ENCODE assay signal across 8 cellular contexts in genomic region chr17:7237761-7238417, GRCh38. TPM values are rescaled to one million over a fixed set of nuclear protein-coding genes. Genes with fewer than 3 reads are reported as not detected.
DNase-seq lines count a peak whose midpoint lies in the region; ATAC-seq and TF ChIP-seq lines count a peak whose summit lies in the region.

No MANE protein-coding gene starts in this region.

- no peaks in the 10 kb centered on the region; the same call in 1 of the 2 replicates for H3K27me3 Mint-ChIP-seq in H9 (ENCODE audit: low read depth)

- H3K4me1 Mint-ChIP-seq in H9 = peaks cover 42 to 55% of the 10 kb centered on the region in 2 experiments

- H2BK5ac ChIP-seq in H9 (ENCODE audit: insufficient read length, low read length) = no peak overlapping the region

- POLR2A ChIA-PET in RWPE1 (lab: Yijun Ruan, JAX; ENCODE audit: low non-redundant PET) = interaction anchor here (1.2 kb wide), 1 partner anchor 17 kb away, joined by 6 read pairs; the partner anchor contains the start of gene ACADVL

- H4K91ac ChIP-seq in H9 (ENCODE audit: insufficient read length, low read depth, low read length) = no peak overlapping the region

- H4K5ac ChIP-seq in H9 (ENCODE audit: insufficient read length, low read depth, low read length) = no peak overlapping the region

- H3K36me3 Mint-ChIP-seq in H9 (ENCODE audit: insufficient read depth in 1 of 3, low read depth in 3 of 3) = peaks cover 35 to 57% (median 45%) of the 10 kb centered on the region in 3 experiments

- peak overlapping the region; percentile 82 for H3K4me2 ChIP-seq in H9 (ENCODE audit: insufficient read depth, insufficient read length, low read length)

- no peak overlapping the region for H2BK20ac ChIP-seq in H9 (ENCODE audit: low read depth, low read length, poor library complexity, severe bottlenecking)

- H3K56ac ChIP-seq in H9 (ENCODE audit: insufficient read length, low read depth, low read length) = no peak overlapping the region

- H3K14ac ChIP-seq in H9 (ENCODE audit: insufficient read depth, low read length) = peak overlapping the region; percentile 64; the same call in 1 of the 2 replicates

- peak overlapping the region; percentile 95 to 97 for H3K4me3 Mint-ChIP-seq in H9

- H3K9me3 ChIP-seq in H9 (ENCODE audit: control insufficient read depth, low read depth, low read length) (no peaks in the 10 kb centered on the region), gastroesophageal sphincter (no peaks in the 10 kb centered on the region)

- H2BK120ac ChIP-seq in H9 (ENCODE audit: low read depth, low read length, poor library complexity, severe bottlenecking) = no peak overlapping the region

- H3K23ac ChIP-seq in H9 (ENCODE audit: insufficient read length, low read depth, low read length) = no peak overlapping the region

- peaks cover 0 to 2% of the 10 kb centered on the region in 2 experiments; a peak in 2 of 5 replicates for H3K9me3 Mint-ChIP-seq in H9

- peaks cover 11% of the 10 kb centered on the region for H3K23me2 ChIP-seq in H9 (ENCODE audit: insufficient read length, low read depth, low read length, poor library complexity, severe bottlenecking)

- H3K27ac ChIP-seq in H9 (ENCODE audit: insufficient read length, low read depth, low read length) (no peak overlapping the region), RWPE1 (peak overlapping the region; percentile 95), gastroesophageal sphincter (peak overlapping the region; percentile 82 to 98 (median 95)), temporal lobe (ENCODE audit: low read depth, low read length) (peak overlapping the region; percentile 73)

- H3K4me1 ChIP-seq in H9 (ENCODE audit: insufficient read depth, low read length) (no peaks in the 10 kb centered on the region), gastroesophageal sphincter (peaks cover 8 to 64% (median 29%) of the 10 kb centered on the region in 3 donors)

- H3K18ac ChIP-seq in H9 (ENCODE audit: insufficient read length, low read depth, low read length) = peak overlapping the region; percentile 71

- CTCF ChIA-PET in RWPE1 (lab: Yijun Ruan, JAX) = interaction anchor here (0.6 to 1.0 kb wide), 3 partner anchors 16 to 351 kb away, joined by 3 read pairs; no protein-coding TSS in a partner anchor

- no peak overlapping the region for H2AK5ac ChIP-seq in H9 (ENCODE audit: insufficient read length, low read length)

- H3K4ac ChIP-seq in H9 (ENCODE audit: low read depth, low read length) = no peak overlapping the region

- DNase-seq in AG10803 (ENCODE audit: low read depth) = peak; percentile 57
- DNase-seq in H9 = peak; percentile 91
- DNase-seq in RWPE1 (ENCODE audit: low spot score) = no peak
- peak; percentile 73 for DNase-seq in activated gamma-delta T cell treated with anti-CD3 and anti-CD28 coated beads, Interleukin-2, amount 50 U/mL, for 16 hours (ENCODE audit: low read depth)
- DNase-seq in nucleus accumbens (lab: John Stamatoyannopoulos, UW) = peak in 42 of 56 donors; percentile 28 to 79 (median 54)

- H3T11ph ChIP-seq in H9 (ENCODE audit: low read length) = no peak overlapping the region

- peaks cover 0 to 33% of the 10 kb centered on the region in 2 donors for H3K36me3 ChIP-seq in gastroesophageal sphincter

- no peak overlapping the region for H4K8ac ChIP-seq in H9 (replicated peaks; ENCODE audit: insufficient read length, low read depth, low read length)

- peak overlapping the region; percentile 95; a peak in 5 of 7 replicates for H3K27ac Mint-ChIP-seq in H9

- peak; percentile 6 for ATAC-seq in gastroesophageal sphincter
- no peak for ATAC-seq in GM18870 (IDR thresholded peaks at IDR 0.05; ENCODE audit: unreplicated experiment)

- peaks cover 13% of the 10 kb centered on the region for H3K79me1 ChIP-seq in H9 (ENCODE audit: insufficient read depth, low read depth, low read length, poor library complexity, severe bottlenecking)

- TF ChIP-seq CTCF in AG10803 (conservative IDR thresholded peaks at IDR 0.05; ENCODE audit: low read length) = no peak
- TF ChIP-seq CTCF in H9 (conservative IDR thresholded peaks at IDR 0.05) = no peak
- TF ChIP-seq CTCF in RWPE1 (conservative IDR thresholded peaks at IDR 0.05; ENCODE audit: low read depth) = no peak
- no peak for TF ChIP-seq CTCF in gastroesophageal sphincter (IDR thresholded peaks at IDR 0.05)

- peak overlapping the region; percentile 94 for H3K4me3 ChIP-seq in AG10803 (ENCODE audit: low read length)
- peak overlapping the region; percentile 90 to 99 for H3K4me3 ChIP-seq in gastroesophageal sphincter

- no peak overlapping the region for H3K9ac ChIP-seq in H9 (ENCODE audit: extremely low read depth, insufficient read length, low read length)

- no peak overlapping the region for H2AFZ ChIP-seq in H9 (ENCODE audit: low read length)

- no peak for TF ChIP-seq EP300 in gastroesophageal sphincter (IDR thresholded peaks at IDR 0.05)

- H2BK12ac ChIP-seq in H9 (ENCODE audit: insufficient read length, low read depth, low read length) = no peak overlapping the region

- H3K27me3 ChIP-seq in H9 (ENCODE audit: insufficient read depth, low read length) (no peaks in the 10 kb centered on the region), gastroesophageal sphincter (no peaks in the 10 kb centered on the region)

- H2BK15ac ChIP-seq in H9 (ENCODE audit: low read depth, low read length) = no peak overlapping the region

- no peak for TF ChIP-seq POLR2A in gastroesophageal sphincter (IDR thresholded peaks at IDR 0.05)

- no CpG with 5 or more reads among the region's 73 CpGs for WGBS in H9 (ENCODE audit: extremely low coverage, insufficient read length, low lambda C conversion rate)
- no CpG with 5 or more reads among the region's 73 CpGs for WGBS in gastroesophageal sphincter (ENCODE audit: low coverage in 1 of 2), 2 donors

- no peaks in the 10 kb centered on the region for H4K20me1 ChIP-seq in H9 (ENCODE audit: control insufficient read depth, insufficient read depth, insufficient read length)

- peaks cover 13% of the 10 kb centered on the region; the same call in 1 of the 2 replicates for H3K79me2 ChIP-seq in H9 (ENCODE audit: insufficient read depth, low read length)

RNA-seq across cellular contexts. Expression of gene PHF23, which starts 1.4 kb away (rescaled TPM):
- 105 and 110 TPM in 2 replicates for total RNA-seq in H9 (2021)
- total RNA-seq in gastroesophageal sphincter = 10 to 100 TPM; 29.4 to 38.2 (median 31.0) TPM
- total RNA-seq in temporal lobe = 17.9 TPM

RNA-seq across cellular contexts. Expression of gene DVL2, which starts 3.6 kb away (rescaled TPM):
- total RNA-seq in H9 (2021) = 82.9 and 84.1 TPM in 2 replicates
- total RNA-seq in gastroesophageal sphincter = 10 to 100 TPM; 33.0 to 53.9 (median 45.0) TPM
- 30.0 TPM for total RNA-seq in temporal lobe

RNA-seq across cellular contexts. Expression of gene GABARAP, which starts 4.4 kb away (rescaled TPM):
- total RNA-seq in H9 (2021) (261 and 266 TPM in 2 replicates), gastroesophageal sphincter (100 to 1,000 TPM; 289 to 437 (median 386) TPM), temporal lobe (93.9 TPM)

RNA-seq across cellular contexts. Expression of gene CTDNEP1, which starts 13.6 kb away (rescaled TPM):
- total RNA-seq in H9 (2021) = 134 and 141 TPM in 2 replicates
- 10 to 100 TPM; 33.8 to 66.3 (median 52.5) TPM for total RNA-seq in gastroesophageal sphincter
- total RNA-seq in temporal lobe = 49.9 TPM

RNA-seq across cellular contexts. Expression of gene ELP5, which starts 14.1 kb away (rescaled TPM):
- total RNA-seq in H9 (2021) (46.5 and 49.6 TPM in 2 replicates), gastroesophageal sphincter (10 to 100 TPM; 29.6 to 36.8 (median 33.8) TPM), temporal lobe (22.1 TPM)
